In the genomic region with DNA sequence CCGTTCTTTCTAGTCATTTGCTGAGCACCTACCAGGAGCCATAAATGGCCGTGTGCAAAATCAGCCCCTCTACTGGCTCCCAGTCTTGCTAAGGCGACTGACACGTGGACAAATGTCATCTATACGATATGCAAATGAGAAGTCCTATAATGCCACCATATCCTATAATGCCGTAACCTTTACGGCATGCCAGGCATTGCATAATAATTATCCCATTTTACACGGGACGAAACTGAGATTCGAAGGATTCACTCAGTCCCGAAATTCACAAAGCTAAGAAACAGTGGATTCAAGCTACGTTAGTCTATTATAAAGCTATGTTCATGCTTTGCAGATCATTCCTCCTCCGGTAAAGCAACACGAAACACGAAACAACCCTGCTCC, we compare ENCODE assay signal across 13 cellular contexts. TPM values are rescaled to one million over a fixed set of nuclear protein-coding genes. Genes with fewer than 3 reads are reported as not detected.
DNase-seq lines count a peak whose midpoint lies in the region; ATAC-seq and TF ChIP-seq lines count a peak whose summit lies in the region.
"Had no signal": no experiment of that assay in that cellular context is flagged by ENCODE, and none has a peak within 500 bp of the region (broad histone marks: within the 10 kb centered on the region; RNA-seq: fewer than 3 reads in every experiment).

No MANE protein-coding gene starts in this region.

- no peaks in the 10 kb centered on the region for H3K9me3 ChIP-seq in HCT116 (ENCODE audit: control insufficient read depth in 1 of 2, insufficient read depth in 1 of 2, low read depth in 1 of 2, low read length in 2 of 2)
- H3K9me3 ChIP-seq in neutrophil, result no peaks in the 10 kb centered on the region
- H3K9me3 ChIP-seq in endodermal cell (ENCODE audit: control insufficient read depth, low read length), result no peaks in the 10 kb centered on the region

- H3K27me3 ChIP-seq in HCT116 (ENCODE audit: insufficient read depth, low read length) (no peaks in the 10 kb centered on the region), neutrophil (no peaks in the 10 kb centered on the region), endodermal cell (ENCODE audit: control insufficient read depth, insufficient read depth, low read length, poor library complexity, severe bottlenecking) (no peaks in the 10 kb centered on the region)

- POLR2A ChIA-PET in HCT116 (lab: Charles Lee), result no interaction called here

- TF ChIP-seq POLR2A in HCT116 (IDR thresholded peaks at IDR 0.05; ENCODE audit: borderline replicate concordance, extremely low read depth, insufficient read depth, insufficient read length), result no peak

- no peaks in the 10 kb centered on the region for H4K20me1 ChIP-seq in HCT116 (ENCODE audit: insufficient read depth)

- H3K27ac Mint-ChIP-seq in chondrocyte (ENCODE audit: unreplicated experiment) (no peak overlapping the region), endodermal cell (no peak overlapping the region)

- CTCF ChIA-PET in HCT116 (lab: Charles Lee), result interaction anchor here (0.6 to 2.4 kb wide), 23 partner anchors 8 to 641 kb away, joined by 3 to 29 read pairs (median 6); partner anchors contain the start of genes CREG2 and RNF149

- H3K79me2 ChIP-seq in HCT116 (ENCODE audit: insufficient read depth, low read length), result no peaks in the 10 kb centered on the region

- peaks cover 10% of the 10 kb centered on the region for H3K4me1 Mint-ChIP-seq in chondrocyte (ENCODE audit: low read depth)
- peaks cover 28% of the 10 kb centered on the region for H3K4me1 Mint-ChIP-seq in endodermal cell

- H3K27ac ChIP-seq in HCT116 (ENCODE audit: low read depth, low read length) (no peak overlapping the region), neutrophil (peak overlapping the region; percentile 47), endodermal cell (ENCODE audit: low read depth, low read length) (no peak overlapping the region)

- no peak for TF ChIP-seq RAD21 in HCT116 (IDR thresholded peaks at IDR 0.05; ENCODE audit: low read depth)

- H3K9ac ChIP-seq in HCT116 (ENCODE audit: low read length) (no peak overlapping the region), endodermal cell (ENCODE audit: extremely low read depth, low read length, poor library complexity, severe bottlenecking) (no peak overlapping the region)

- H3K36me3 ChIP-seq in HCT116 (ENCODE audit: control insufficient read depth in 1 of 2, insufficient read depth in 2 of 2, low read length in 2 of 2), result no peaks in the 10 kb centered on the region
- no peaks in the 10 kb centered on the region for H3K36me3 ChIP-seq in neutrophil
- H3K36me3 ChIP-seq in endodermal cell (ENCODE audit: control insufficient read depth, insufficient read depth, low read length), result no peaks in the 10 kb centered on the region

- H3K4me3 Mint-ChIP-seq in chondrocyte (ENCODE audit: unreplicated experiment) (peak overlapping the region; percentile 62), endodermal cell (no peak overlapping the region)

- ATAC-seq in HCT116, result no peak

- peak overlapping the region; percentile 18; the same call in 1 of the 2 replicates for H3K4me2 ChIP-seq in HCT116 (ENCODE audit: low read length)

- DNase-seq in AG10803 (ENCODE audit: low read depth) (no peak), HCT116 (ENCODE audit: low read depth, low spot score) (no peak), chondrocyte (ENCODE audit: low spot score) (no peak), dedifferentiated amniotic fluid mesenchymal stem cell (ENCODE audit: extremely low spot score) (no peak), NCI-H2227 (lab: John Stamatoyannopoulos, UW; ENCODE audit: unreplicated experiment) (no peak), endodermal cell (no peak), ureter (ENCODE audit: low spot score) (no peak)
- DNase-seq: GF-D8, NCI-H187 treated with DMSO at 0.1 percent for 48 hours had no signal

- no peak for TF ChIP-seq CTCF in AG10803 (conservative IDR thresholded peaks at IDR 0.05; ENCODE audit: low read length)
- no peak for TF ChIP-seq CTCF in HCT116 (IDR thresholded peaks at IDR 0.05 in 2 of 3, conservative IDR thresholded peaks at IDR 0.05 in 1 of 3; ENCODE audit: borderline replicate concordance in 1 of 3, insufficient read depth in 1 of 3, low read depth in 2 of 3, low read length in 2 of 3)
- no peak for TF ChIP-seq CTCF in chondrocyte (IDR thresholded peaks at IDR 0.05)
- no peak for TF ChIP-seq CTCF in neutrophil (IDR thresholded peaks at IDR 0.05)
- TF ChIP-seq CTCF in endodermal cell (conservative IDR thresholded peaks at IDR 0.05), result no peak

- H3K36me3 Mint-ChIP-seq in chondrocyte (ENCODE audit: low read depth), result no peaks in the 10 kb centered on the region
- no peaks in the 10 kb centered on the region for H3K36me3 Mint-ChIP-seq in endodermal cell (ENCODE audit: low read depth)

- H3K4me3 ChIP-seq in AG10803 (ENCODE audit: low read length) (peak overlapping the region; percentile 46), HCT116 (replicated peaks in 1 of 2; ENCODE audit: low read depth in 1 of 2, low read length in 2 of 2) (no peak overlapping the region), neutrophil (ENCODE audit: low read depth in 1 of 2, low read length in 1 of 2) (peak overlapping the region; percentile 33 to 44), endodermal cell (ENCODE audit: low read length) (no peak overlapping the region)
- H3K4me3 ChIP-seq: K562 had no signal

- H2AFZ ChIP-seq in HCT116 (ENCODE audit: low read depth, low read length, poor library complexity, severe bottlenecking), result no peak overlapping the region

- no TSS peak for BruUV-seq in HCT116 (replicated peaks; lab: Mats Ljungman, UMichigan)

- H3K9me2 ChIP-seq in HCT116 (ENCODE audit: insufficient read depth), result no peaks in the 10 kb centered on the region

- RAD21 ChIA-PET in HCT116 (lab: Charles Lee; ENCODE audit: low non-redundant PET in 1 of 2, low total read pairs in 2 of 2, uncharacterized antibody in 2 of 2, unreplicated experiment in 2 of 2), result interaction anchor here (0.9 to 1.6 kb wide), 3 partner anchors 45 to 68 kb away, joined by 3 to 5 read pairs (median 3); partner anchors contain the start of gene CREG2 (in 1 of the 2)

- peaks cover 3 to 10% of the 10 kb centered on the region in 2 experiments; a peak in 2 of 4 replicates for H3K4me1 ChIP-seq in HCT116 (ENCODE audit: control insufficient read depth in 1 of 2, insufficient read depth in 2 of 2, low read length in 2 of 2)
- H3K4me1 ChIP-seq in neutrophil (ENCODE audit: control insufficient read depth in 1 of 2, insufficient read depth in 1 of 2, low read depth in 1 of 2, low read length in 1 of 2), result peaks cover 35 to 36% of the 10 kb centered on the region in 2 experiments
- no peaks in the 10 kb centered on the region for H3K4me1 ChIP-seq in endodermal cell (ENCODE audit: control insufficient read depth, insufficient read depth, low read length)

- intact Hi-C loops in HCT116 (cut with micrococcal nuclease), result loop anchor here (1.0 to 5.0 kb wide), 4 partner anchors 45 to 488 kb away; partner anchors contain the start of genes CREG2 and MAP4K4

- H3K9me3 Mint-ChIP-seq in chondrocyte (ENCODE audit: low read depth) (no peaks in the 10 kb centered on the region), endodermal cell (peaks cover 5% of the 10 kb centered on the region)

- 89 to 94% methylated on average over 15 of the region's 15 CpGs for WGBS in endodermal cell (ENCODE audit: insufficient coverage in 1 of 2, insufficient read length in 1 of 2), 2 experiments

- H3K27me3 Mint-ChIP-seq in chondrocyte (ENCODE audit: low read depth) (peaks cover 3% of the 10 kb centered on the region), endodermal cell (ENCODE audit: insufficient read depth) (peaks cover 2% of the 10 kb centered on the region)

TF ChIP-seq in HCT116, 20 proteins besides CTCF, POLR2A, EP300 and RAD21:
- TF ChIP-seq EZH2phosphoT487 (IDR thresholded peaks at IDR 0.05; ENCODE audit: borderline replicate concordance), result no peak
- no peak for TF ChIP-seq ZNF274 (IDR thresholded peaks at IDR 0.05; ENCODE audit: low read depth, low read length)
- TF ChIP-seq, protein P1, sequence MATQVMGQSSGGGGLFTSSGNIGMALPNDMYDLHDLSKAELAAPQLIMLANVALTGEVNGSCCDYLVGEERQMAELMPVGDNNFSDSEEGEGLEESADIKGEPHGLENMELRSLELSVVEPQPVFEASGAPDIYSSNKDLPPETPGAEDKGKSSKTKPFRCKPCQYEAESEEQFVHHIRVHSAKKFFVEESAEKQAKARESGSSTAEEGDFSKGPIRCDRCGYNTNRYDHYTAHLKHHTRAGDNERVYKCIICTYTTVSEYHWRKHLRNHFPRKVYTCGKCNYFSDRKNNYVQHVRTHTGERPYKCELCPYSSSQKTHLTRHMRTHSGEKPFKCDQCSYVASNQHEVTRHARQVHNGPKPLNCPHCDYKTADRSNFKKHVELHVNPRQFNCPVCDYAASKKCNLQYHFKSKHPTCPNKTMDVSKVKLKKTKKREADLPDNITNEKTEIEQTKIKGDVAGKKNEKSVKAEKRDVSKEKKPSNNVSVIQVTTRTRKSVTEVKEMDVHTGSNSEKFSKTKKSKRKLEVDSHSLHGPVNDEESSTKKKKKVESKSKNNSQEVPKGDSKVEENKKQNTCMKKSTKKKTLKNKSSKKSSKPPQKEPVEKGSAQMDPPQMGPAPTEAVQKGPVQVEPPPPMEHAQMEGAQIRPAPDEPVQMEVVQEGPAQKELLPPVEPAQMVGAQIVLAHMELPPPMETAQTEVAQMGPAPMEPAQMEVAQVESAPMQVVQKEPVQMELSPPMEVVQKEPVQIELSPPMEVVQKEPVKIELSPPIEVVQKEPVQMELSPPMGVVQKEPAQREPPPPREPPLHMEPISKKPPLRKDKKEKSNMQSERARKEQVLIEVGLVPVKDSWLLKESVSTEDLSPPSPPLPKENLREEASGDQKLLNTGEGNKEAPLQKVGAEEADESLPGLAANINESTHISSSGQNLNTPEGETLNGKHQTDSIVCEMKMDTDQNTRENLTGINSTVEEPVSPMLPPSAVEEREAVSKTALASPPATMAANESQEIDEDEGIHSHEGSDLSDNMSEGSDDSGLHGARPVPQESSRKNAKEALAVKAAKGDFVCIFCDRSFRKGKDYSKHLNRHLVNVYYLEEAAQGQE (IDR thresholded peaks at IDR 0.05; ENCODE audit: low read depth), result no peak
- no peak for TF ChIP-seq SRF (IDR thresholded peaks at IDR 0.05; ENCODE audit: low read depth)

RNA-seq across cellular contexts. Expression of gene RNF149, which starts 34.1 kb away (rescaled TPM):
- total RNA-seq in HCT116 (2021; ENCODE audit: unreplicated experiment), result 40.2 TPM
- polyA plus RNA-seq in HCT116 (2012), result 17.1 and 20.1 TPM in 2 replicates
- total RNA-seq in chondrocyte, result 26.2 to 28.3 TPM (median 26.8 TPM) in 3 replicates
- total RNA-seq in endodermal cell, result 10 to 100 TPM; 26.4 to 36.3 TPM
- polyA plus RNA-seq in endodermal cell (2013, experiment 1 of 2), result 30.9 TPM
- polyA plus RNA-seq in endodermal cell (2013, experiment 2 of 2), result 26.1 TPM
- 97.3 TPM for total RNA-seq in ureter

RNA-seq across cellular contexts. Expression of gene CREG2, which starts 44.7 kb away (rescaled TPM):
- 0.12 TPM for total RNA-seq in HCT116 (2021; ENCODE audit: unreplicated experiment)
- 0.16 and 0.29 TPM in 2 replicates for polyA plus RNA-seq in HCT116 (2012)
- not detected in 3 replicates for total RNA-seq in chondrocyte
- under 1 TPM in 1 of 2 donors, not detected in 1; 0.13 TPM for total RNA-seq in endodermal cell
- polyA plus RNA-seq in endodermal cell (2013, experiment 1 of 2), result 0.53 TPM
- polyA plus RNA-seq in endodermal cell (2013, experiment 2 of 2), result 0.08 TPM
- 1.8 TPM for total RNA-seq in ureter
- total RNA-seq: K562, OCI-LY7 had no signal
- polyA plus RNA-seq: BJ, K562 had no signal

Comparison
In these comparisons a context has a peak if more than half of its experiments do, and no peak if none do; other contexts are left out.
1. H3K4me3 ChIP-seq: peak in AG10803 (single experiment) and neutrophil (2 of 2); none in HCT116 (0 of 2) and endodermal cell (single experiment).